Comparison of ENCODE assay signal across 27 cellular contexts in the genomic region with DNA sequence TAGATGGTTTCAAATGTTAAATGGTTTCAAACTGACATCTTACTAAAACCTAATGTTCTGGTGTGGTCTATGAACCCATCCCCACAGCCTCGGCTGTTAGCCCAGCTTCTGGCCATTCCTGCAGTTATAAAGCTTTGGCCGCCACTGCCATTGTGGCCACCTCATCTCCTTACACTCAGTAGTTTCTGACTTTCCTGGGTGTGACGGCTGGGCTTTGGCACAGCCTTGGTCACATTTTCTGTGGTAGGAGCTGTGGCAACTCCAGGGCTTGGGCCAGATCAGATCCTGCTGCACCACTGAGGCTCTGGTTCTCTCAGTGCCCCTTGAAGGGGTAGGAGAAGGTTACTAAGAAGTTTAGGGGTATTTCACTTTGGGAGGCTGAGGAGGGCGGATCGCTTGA.
"Had no signal": no experiment of that assay in that cellular context is flagged by ENCODE, and none has a peak within 500 bp of the region (broad histone marks: within the 10 kb centered on the region; RNA-seq: fewer than 3 reads in every experiment).

No MANE protein-coding gene starts in this region.

- H3K4me3 Mint-ChIP-seq: naive thymus-derived CD4-positive, alpha-beta T cell; natural killer cell; nephron; neural progenitor cell; stimulated activated effector memory CD8-positive, alpha-beta T cell treated with anti-CD3 and anti-CD28 coated beads, Interleukin-12 subunit alpha, Interleukin-12 subunit beta, amount 100 ng/mL, for 72 hours; stimulated activated naive B cell treated with anti-CD40 and anti-IgM and Interleukin-4, amounts not matched to agents 10 μg/mL and 1 μg/mL and 100 μg/mL, for 72 hours; stimulated activated naive CD8-positive, alpha-beta T cell treated with anti-CD3 and anti-CD28 coated beads, Interleukin-15, Interleukin-2, amounts not matched to agents 100 ng/mL and 50 ng/mL, for 24 hours; type B pancreatic cell had no signal

- H3K36me3 Mint-ChIP-seq: naive thymus-derived CD4-positive, alpha-beta T cell; natural killer cell; neural progenitor cell; stimulated activated effector memory CD8-positive, alpha-beta T cell treated with anti-CD3 and anti-CD28 coated beads, Interleukin-12 subunit alpha, Interleukin-12 subunit beta, amount 100 ng/mL, for 72 hours; stimulated activated naive B cell treated with anti-CD40 and anti-IgM and Interleukin-4, amounts not matched to agents 10 μg/mL and 1 μg/mL and 100 μg/mL, for 72 hours; type B pancreatic cell had no signal

- DNase-seq: naive thymus-derived CD4-positive, alpha-beta T cell; natural killer cell; occipital lobe; ovary; psoas muscle; right cardiac atrium; stimulated activated CD4-positive, alpha-beta T cell treated with anti-CD3 and anti-CD28 coated beads, Interleukin-15, amount 100 ng/mL, for 24 hours; stimulated activated CD4-positive, alpha-beta T cell treated with anti-CD3 and anti-CD28 coated beads, Interleukin-2, amount 100 ng/mL, for 24 hours; stimulated activated CD4-positive, alpha-beta T cell treated with anti-CD3 and anti-CD28 coated beads, Interleukin-2, amount 100 ng/mL, for 48 hours; stimulated activated CD4-positive, alpha-beta T cell treated with anti-CD3 and anti-CD28 coated beads, Interleukin-4, amount 100 ng/mL, for 24 hours; stimulated activated naive B cell treated with anti-CD40 and anti-IgM and Interleukin-4, amounts not matched to agents 10 μg/mL and 1 μg/mL and 100 μg/mL, for 72 hours; stimulated activated naive CD4-positive, alpha-beta T cell treated with Interleukin-2 at 50 U/mL for 16 hours; stomach; thyroid gland; upper lobe of right lung; uterus had no signal

- H3K9ac ChIP-seq: neural progenitor cell, parathyroid adenoma had no signal

- H2AFZ ChIP-seq: neural progenitor cell, parathyroid adenoma had no signal

- ATAC-seq: naive thymus-derived CD4-positive, alpha-beta T cell; natural killer cell; psoas muscle; right cardiac atrium; sciatic nerve; stimulated activated effector memory CD8-positive, alpha-beta T cell treated with anti-CD3 and anti-CD28 coated beads, Interleukin-12 subunit alpha, Interleukin-12 subunit beta, amount 100 ng/mL, for 72 hours; stimulated activated naive B cell treated with anti-CD40 and anti-IgM and Interleukin-4, amounts not matched to agents 10 μg/mL and 1 μg/mL and 100 μg/mL, for 72 hours; upper lobe of right lung had no signal

- H3K36me3 ChIP-seq: neural progenitor cell, ovary, stomach, thoracic aorta, thyroid gland, tibial nerve, upper lobe of right lung, uterus had no signal

- H3K9me3 Mint-ChIP-seq: natural killer cell; stimulated activated effector memory CD8-positive, alpha-beta T cell treated with anti-CD3 and anti-CD28 coated beads, Interleukin-12 subunit alpha, Interleukin-12 subunit beta, amount 100 ng/mL, for 72 hours had no signal

- H3K4me1 ChIP-seq: neural progenitor cell, parathyroid adenoma, psoas muscle, uterus had no signal

- H3K27ac Mint-ChIP-seq: naive thymus-derived CD4-positive, alpha-beta T cell; natural killer cell; nephron; neural progenitor cell; progenitor cell of endocrine pancreas; stimulated activated effector memory CD8-positive, alpha-beta T cell treated with anti-CD3 and anti-CD28 coated beads, Interleukin-12 subunit alpha, Interleukin-12 subunit beta, amount 100 ng/mL, for 72 hours; stimulated activated naive B cell treated with anti-CD40 and anti-IgM and Interleukin-4, amounts not matched to agents 10 μg/mL and 1 μg/mL and 100 μg/mL, for 72 hours; stimulated activated naive CD8-positive, alpha-beta T cell treated with anti-CD3 and anti-CD28 coated beads, Interleukin-15, Interleukin-2, amounts not matched to agents 100 ng/mL and 50 ng/mL, for 24 hours; type B pancreatic cell had no signal

- H3K4me3 ChIP-seq: neural progenitor cell, ovary, psoas muscle, skin epidermis, stomach, thoracic aorta, thyroid gland, tibial nerve, upper lobe of right lung, uterus had no signal

- H3K4me2 ChIP-seq: neural progenitor cell had no signal

- H3K79me2 ChIP-seq: parathyroid adenoma had no signal

- H3K27ac ChIP-seq: neural progenitor cell, ovary, parathyroid adenoma, psoas muscle, skin epidermis, stomach, thoracic aorta, thyroid gland, tibial nerve, upper lobe of right lung, uterus had no signal

- H3K27me3 ChIP-seq: ovary, thyroid gland, uterus had no signal

- H3K9me3 ChIP-seq: ovary, psoas muscle, stomach, thoracic aorta, thyroid gland, tibial nerve, upper lobe of right lung, uterus had no signal
